In the genomic region with DNA sequence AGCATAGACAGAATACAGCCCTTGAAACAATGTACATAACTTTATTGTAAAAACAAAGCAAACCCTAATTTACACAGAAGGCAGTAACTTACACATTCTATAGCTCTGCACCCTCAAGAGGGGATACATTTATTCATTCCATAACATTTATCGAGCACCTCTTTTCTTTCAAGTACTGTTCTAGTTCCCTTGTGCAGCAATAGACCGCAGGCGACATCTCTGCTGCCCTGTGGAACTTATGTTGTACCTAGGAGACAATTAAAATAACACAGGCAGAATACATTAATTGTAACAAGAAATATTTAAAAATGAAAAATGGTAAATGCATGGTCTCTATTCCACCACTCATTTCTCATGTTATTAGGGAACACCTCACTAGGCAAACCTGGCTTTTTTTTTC, we compare ENCODE assay signal across 13 cellular contexts.
DNase-seq lines count a peak whose midpoint lies in the region; ATAC-seq and TF ChIP-seq lines count a peak whose summit lies in the region.
"Had no signal": no experiment of that assay in that cellular context is flagged by ENCODE, and none has a peak within 500 bp of the region (broad histone marks: within the 10 kb centered on the region; RNA-seq: fewer than 3 reads in every experiment).

No MANE protein-coding gene starts in this region.

- H3K4me1 Mint-ChIP-seq in activated T-cell treated with anti-CD3 and anti-CD28 coated beads, Interleukin-2, amount 50 U/mL, for 24 hours (ENCODE audit: low read depth) = peaks cover 60% of the 10 kb centered on the region
- peaks cover 59% of the 10 kb centered on the region for H3K4me1 Mint-ChIP-seq in activated naive CD8-positive, alpha-beta T cell treated with anti-CD3 and anti-CD28 coated beads, Interleukin-2, amount 50 U/mL, for 24 hours
- peaks cover 26 to 50% of the 10 kb centered on the region in 2 donors for H3K4me1 Mint-ChIP-seq in stimulated activated naive B cell treated with anti-CD40 and anti-IgM and Interleukin-4, amounts not matched to agents 10 μg/mL and 1 μg/mL and 100 μg/mL, for 72 hours

- DNase-seq in activated T-cell treated with anti-CD3 and anti-CD28 coated beads, Interleukin-2, amount 50 U/mL, for 24 hours = no peak
- DNase-seq in activated T-cell treated with anti-CD3 and anti-CD28 coated beads for 4 hours (no peak), NB4 (ENCODE audit: low read depth) (no peak), cerebellar cortex (ENCODE audit: low spot score) (no peak)
- DNase-seq in activated naive CD8-positive, alpha-beta T cell treated with anti-CD3 and anti-CD28 coated beads, Interleukin-2, amount 50 U/mL, for 24 hours = no peak
- DNase-seq in stimulated activated naive B cell treated with anti-CD40 and anti-IgM and Interleukin-4, amounts not matched to agents 10 μg/mL and 1 μg/mL and 100 μg/mL, for 72 hours = no peak
- DNase-seq: DMS79 treated with DMSO at 0.1 percent for 48 hours, mammary epithelial cell, NCI-H187 treated with DMSO at 0.1 percent for 48 hours, pancreas had no signal

- no peaks in the 10 kb centered on the region for H3K27me3 Mint-ChIP-seq in activated T-cell treated with anti-CD3 and anti-CD28 coated beads, Interleukin-2, amount 50 U/mL, for 24 hours
- no peaks in the 10 kb centered on the region for H3K27me3 Mint-ChIP-seq in activated naive CD8-positive, alpha-beta T cell treated with anti-CD3 and anti-CD28 coated beads, Interleukin-2, amount 50 U/mL, for 24 hours
- no peaks in the 10 kb centered on the region for H3K27me3 Mint-ChIP-seq in stimulated activated naive B cell treated with anti-CD40 and anti-IgM and Interleukin-4, amounts not matched to agents 10 μg/mL and 1 μg/mL and 100 μg/mL, for 72 hours
- H3K27me3 Mint-ChIP-seq: brain had no signal

- H3K27ac Mint-ChIP-seq in activated T-cell treated with anti-CD3 and anti-CD28 coated beads, Interleukin-2, amount 50 U/mL, for 24 hours = peak overlapping the region; percentile 99
- H3K27ac Mint-ChIP-seq in activated naive CD8-positive, alpha-beta T cell treated with anti-CD3 and anti-CD28 coated beads, Interleukin-2, amount 50 U/mL, for 24 hours = peak overlapping the region; percentile 91
- H3K27ac Mint-ChIP-seq in stimulated activated naive B cell treated with anti-CD40 and anti-IgM and Interleukin-4, amounts not matched to agents 10 μg/mL and 1 μg/mL and 100 μg/mL, for 72 hours = peak overlapping the region; percentile 66
- H3K27ac Mint-ChIP-seq: brain had no signal

- no peak for ATAC-seq in activated naive CD8-positive, alpha-beta T cell treated with anti-CD3 and anti-CD28 coated beads, Interleukin-2, amount 50 U/mL, for 24 hours
- ATAC-seq in stimulated activated naive B cell treated with anti-CD40 and anti-IgM and Interleukin-4, amounts not matched to agents 10 μg/mL and 1 μg/mL and 100 μg/mL, for 72 hours (replicated peaks) = no peak
- no peak for ATAC-seq in GM18867 (IDR thresholded peaks at IDR 0.05; ENCODE audit: unreplicated experiment)
- ATAC-seq in HG02840 (IDR thresholded peaks at IDR 0.05; ENCODE audit: low FRiP score, unreplicated experiment) = no peak
- ATAC-seq: pancreas had no signal

- peaks cover 36% of the 10 kb centered on the region for H3K36me3 Mint-ChIP-seq in activated T-cell treated with anti-CD3 and anti-CD28 coated beads, Interleukin-2, amount 50 U/mL, for 24 hours (ENCODE audit: low read depth)
- H3K36me3 Mint-ChIP-seq in activated naive CD8-positive, alpha-beta T cell treated with anti-CD3 and anti-CD28 coated beads, Interleukin-2, amount 50 U/mL, for 24 hours (ENCODE audit: low read depth) = peaks cover 11% of the 10 kb centered on the region
- peaks cover 8% of the 10 kb centered on the region in 2 donors for H3K36me3 Mint-ChIP-seq in stimulated activated naive B cell treated with anti-CD40 and anti-IgM and Interleukin-4, amounts not matched to agents 10 μg/mL and 1 μg/mL and 100 μg/mL, for 72 hours
- H3K36me3 Mint-ChIP-seq: brain had no signal

- TF ChIP-seq POLR2A in NB4 (IDR thresholded peaks at IDR 0.05; ENCODE audit: extremely low read depth, insufficient read length) = no peak

- H3K4me3 ChIP-seq in NB4 (ENCODE audit: low read depth, low read length) = peak overlapping the region; percentile 98

- peaks cover 2% of the 10 kb centered on the region for H3K9me3 Mint-ChIP-seq in activated T-cell treated with anti-CD3 and anti-CD28 coated beads, Interleukin-2, amount 50 U/mL, for 24 hours
- H3K9me3 Mint-ChIP-seq in activated naive CD8-positive, alpha-beta T cell treated with anti-CD3 and anti-CD28 coated beads, Interleukin-2, amount 50 U/mL, for 24 hours = no peaks in the 10 kb centered on the region
- H3K9me3 Mint-ChIP-seq in stimulated activated naive B cell treated with anti-CD40 and anti-IgM and Interleukin-4, amounts not matched to agents 10 μg/mL and 1 μg/mL and 100 μg/mL, for 72 hours = no peaks in the 10 kb centered on the region
- H3K9me3 Mint-ChIP-seq: brain had no signal

- TF ChIP-seq CTCF in NB4 (IDR thresholded peaks at IDR 0.05; ENCODE audit: low read depth, low read length) = no peak

- peak overlapping the region; percentile 98 for H3K4me3 Mint-ChIP-seq in activated T-cell treated with anti-CD3 and anti-CD28 coated beads, Interleukin-2, amount 50 U/mL, for 24 hours
- peak overlapping the region; percentile 89 for H3K4me3 Mint-ChIP-seq in activated naive CD8-positive, alpha-beta T cell treated with anti-CD3 and anti-CD28 coated beads, Interleukin-2, amount 50 U/mL, for 24 hours
- H3K4me3 Mint-ChIP-seq in stimulated activated naive B cell treated with anti-CD40 and anti-IgM and Interleukin-4, amounts not matched to agents 10 μg/mL and 1 μg/mL and 100 μg/mL, for 72 hours = no peak overlapping the region
- H3K4me3 Mint-ChIP-seq: brain had no signal

Comparison
In these comparisons a context has a peak if more than half of its experiments do, and no peak if none do; other contexts are left out.
1. H3K4me3 Mint-ChIP-seq: peak in activated T-cell treated with anti-CD3 and anti-CD28 coated beads, Interleukin-2, amount 50 U/mL, for 24 hours (single experiment) and activated naive CD8-positive, alpha-beta T cell treated with anti-CD3 and anti-CD28 coated beads, Interleukin-2, amount 50 U/mL, for 24 hours (single experiment); none in stimulated activated naive B cell treated with anti-CD40 and anti-IgM and Interleukin-4, amounts not matched to agents 10 μg/mL and 1 μg/mL and 100 μg/mL, for 72 hours (0 of 2).
2. Peak in every context shown above with its lines, with median percentiles within 50 percentile points of each other: H3K27ac Mint-ChIP-seq.